Comparison of ENCODE assay signal across 13 cellular contexts in the genomic region with DNA sequence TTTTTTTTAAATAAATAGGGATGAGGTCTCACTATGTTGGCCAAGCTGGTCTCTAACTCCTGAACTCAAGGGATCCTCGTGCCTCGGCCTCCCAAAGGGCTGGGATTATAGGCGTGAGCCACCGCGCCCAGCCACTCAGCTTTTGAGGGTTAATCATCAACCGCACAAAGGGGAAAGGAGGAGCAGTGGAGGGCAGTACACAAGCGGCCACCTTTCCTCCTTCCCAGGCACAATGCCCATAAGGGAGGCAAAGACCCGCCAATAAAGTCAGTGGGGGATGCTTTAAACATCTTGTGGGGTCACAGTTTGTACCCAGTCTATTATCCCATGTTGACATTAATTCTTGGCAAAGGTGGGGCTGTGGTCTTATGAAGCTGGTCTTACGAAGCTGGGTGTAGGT. TPM values are rescaled to one million over a fixed set of nuclear protein-coding genes. Genes with fewer than 3 reads are reported as not detected.
A peak's percentile ranks its signal among the peaks of the same experiment; 100 is the strongest.
DNase-seq lines count a peak whose midpoint lies in the region; ATAC-seq and TF ChIP-seq lines count a peak whose summit lies in the region.
"Had no signal": no experiment of that assay in that cellular context is flagged by ENCODE, and none has a peak within 500 bp of the region (broad histone marks: within the 10 kb centered on the region; RNA-seq: fewer than 3 reads in every experiment).

No MANE protein-coding gene starts in this region.

- peaks cover 59% of the 10 kb centered on the region for H3K4me1 Mint-ChIP-seq in activated CD8-positive, alpha-beta memory T cell treated with anti-CD3 and anti-CD28 coated beads, Interleukin-2, amount 10 ng/mL, durations not matched to agents 7 days and 5 days
- H3K4me1 Mint-ChIP-seq in nephron: peaks cover 50% of the 10 kb centered on the region

- H3K9me3 Mint-ChIP-seq in activated CD8-positive, alpha-beta memory T cell treated with anti-CD3 and anti-CD28 coated beads, Interleukin-2, amount 10 ng/mL, durations not matched to agents 7 days and 5 days (ENCODE audit: low read depth): no peaks in the 10 kb centered on the region
- no peaks in the 10 kb centered on the region for H3K9me3 Mint-ChIP-seq in nephron
- H3K9me3 Mint-ChIP-seq: activated naive CD8-positive, alpha-beta T cell treated with anti-CD3 and anti-CD28 coated beads, Interleukin-2, amount 10 ng/mL, durations not matched to agents 7 days and 5 days had no signal

- no peak for DNase-seq in activated CD8-positive, alpha-beta memory T cell treated with anti-CD3 and anti-CD28 coated beads, Interleukin-2, amount 10 ng/mL, durations not matched to agents 7 days and 5 days
- no peak for DNase-seq in activated CD8-positive, alpha-beta memory T cell treated with anti-CD3 and anti-CD28 coated beads, Interleukin-2, amount 50 U/mL, for 4 hours
- no peak for DNase-seq in SJCRH30
- DNase-seq in epithelial cell of esophagus (ENCODE audit: low read depth): peak; percentile 56
- no peak for DNase-seq in amniotic stem cell (lab: John Stamatoyannopoulos, UW)
- DNase-seq: activated naive CD8-positive, alpha-beta T cell treated with anti-CD3 and anti-CD28 coated beads, Interleukin-2, amount 10 ng/mL, durations not matched to agents 7 days and 5 days; midbrain; MV-4-11; NCI-H2171; upper lobe of right lung had no signal

- peak overlapping the region; percentile 88 for H3K27ac ChIP-seq in SJCRH30
- H3K27ac ChIP-seq: upper lobe of right lung had no signal

- no peak overlapping the region for H3K4me3 ChIP-seq in SJCRH30
- H3K4me3 ChIP-seq in epithelial cell of esophagus (ENCODE audit: low read length): no peak overlapping the region
- H3K4me3 ChIP-seq: upper lobe of right lung had no signal

- no peaks in the 10 kb centered on the region for H3K27me3 Mint-ChIP-seq in activated CD8-positive, alpha-beta memory T cell treated with anti-CD3 and anti-CD28 coated beads, Interleukin-2, amount 10 ng/mL, durations not matched to agents 7 days and 5 days
- peaks cover under 1% of the 10 kb centered on the region for H3K27me3 Mint-ChIP-seq in nephron (ENCODE audit: low read depth)
- H3K27me3 Mint-ChIP-seq: activated naive CD8-positive, alpha-beta T cell treated with anti-CD3 and anti-CD28 coated beads, Interleukin-2, amount 10 ng/mL, durations not matched to agents 7 days and 5 days had no signal

- peak overlapping the region; percentile 77 for H3K27ac Mint-ChIP-seq in activated CD8-positive, alpha-beta memory T cell treated with anti-CD3 and anti-CD28 coated beads, Interleukin-2, amount 10 ng/mL, durations not matched to agents 7 days and 5 days
- peak overlapping the region; percentile 36 to 67 (median 65) for H3K27ac Mint-ChIP-seq in nephron

- no peaks in the 10 kb centered on the region for H3K9me3 ChIP-seq in SJCRH30 (replicated peaks)
- H3K9me3 ChIP-seq: upper lobe of right lung had no signal

- no peak for ATAC-seq in activated CD8-positive, alpha-beta memory T cell treated with anti-CD3 and anti-CD28 coated beads, Interleukin-2, amount 10 ng/mL, durations not matched to agents 7 days and 5 days
- no peak for ATAC-seq in GM18867 (IDR thresholded peaks at IDR 0.05; ENCODE audit: unreplicated experiment)
- ATAC-seq in HG02571 (IDR thresholded peaks at IDR 0.05; ENCODE audit: unreplicated experiment): no peak
- ATAC-seq: upper lobe of right lung had no signal

- H3K36me3 Mint-ChIP-seq in activated CD8-positive, alpha-beta memory T cell treated with anti-CD3 and anti-CD28 coated beads, Interleukin-2, amount 10 ng/mL, durations not matched to agents 7 days and 5 days: peaks cover 17% of the 10 kb centered on the region
- H3K36me3 Mint-ChIP-seq in nephron (ENCODE audit: low read depth): no peaks in the 10 kb centered on the region
- H3K36me3 Mint-ChIP-seq: activated naive CD8-positive, alpha-beta T cell treated with anti-CD3 and anti-CD28 coated beads, Interleukin-2, amount 10 ng/mL, durations not matched to agents 7 days and 5 days had no signal

- no peak for TF ChIP-seq CTCF in epithelial cell of esophagus (IDR thresholded peaks at IDR 0.05; ENCODE audit: insufficient read depth, low read depth, low read length, missing control alignments)
- TF ChIP-seq CTCF in nephron (IDR thresholded peaks at IDR 0.05; ENCODE audit: unreplicated experiment in 3 of 3): no peak

- no peak overlapping the region for H3K4me3 Mint-ChIP-seq in activated CD8-positive, alpha-beta memory T cell treated with anti-CD3 and anti-CD28 coated beads, Interleukin-2, amount 10 ng/mL, durations not matched to agents 7 days and 5 days
- H3K4me3 Mint-ChIP-seq in nephron: peak overlapping the region in 1 of 3 experiments; percentile 9
- H3K4me3 Mint-ChIP-seq: activated naive CD8-positive, alpha-beta T cell treated with anti-CD3 and anti-CD28 coated beads, Interleukin-2, amount 10 ng/mL, durations not matched to agents 7 days and 5 days had no signal

- CTCF ChIA-PET in activated CD8-positive, alpha-beta memory T cell treated with anti-CD3 and anti-CD28 coated beads, Interleukin-2, amount 10 ng/mL, durations not matched to agents 7 days and 5 days (lab: Charles Lee): interaction anchor here (0.6 to 2.2 kb wide), 7 partner anchors 9 to 225 kb away, joined by 3 to 9 read pairs (median 4); partner anchors contain the start of gene EHD4

- H3K27me3 ChIP-seq in SJCRH30: no peaks in the 10 kb centered on the region
- H3K27me3 ChIP-seq: upper lobe of right lung had no signal

- H3K4me1 ChIP-seq in SJCRH30: peaks cover 55% of the 10 kb centered on the region

- peaks cover 19% of the 10 kb centered on the region for H3K36me3 ChIP-seq in SJCRH30

RNA-seq across cellular contexts. Expression of gene EHD4, which starts 32.4 kb away (rescaled TPM):
- total RNA-seq in activated CD8-positive, alpha-beta memory T cell treated with anti-CD3 and anti-CD28 coated beads, Interleukin-2, amount 10 ng/mL, durations not matched to agents 7 days and 5 days: 10 to 100 TPM; 15.6 to 19.8 TPM
- total RNA-seq in SJCRH30 (2014; rRNA removed; shearing (Covaris generic)): 20.8 TPM in 2 replicates

RNA-seq across cellular contexts. Expression of gene SPTBN5, which starts 46.1 kb away (rescaled TPM):
- total RNA-seq in activated CD8-positive, alpha-beta memory T cell treated with anti-CD3 and anti-CD28 coated beads, Interleukin-2, amount 10 ng/mL, durations not matched to agents 7 days and 5 days: under 1 TPM; 0.54 to 0.91 TPM
- total RNA-seq in SJCRH30 (2014; rRNA removed; shearing (Covaris generic)): 0.38 and 0.55 TPM in 2 replicates
